17 cellular contexts compared by ENCODE assay signal in genomic region chr16:65061935-65062334, GRCh38. TPM values are rescaled to one million over a fixed set of nuclear protein-coding genes. Genes with fewer than 3 reads are reported as not detected.
DNase-seq lines count a peak whose midpoint lies in the region; ATAC-seq and TF ChIP-seq lines count a peak whose summit lies in the region.
"Had no signal": no experiment of that assay in that cellular context is flagged by ENCODE, and none has a peak within 500 bp of the region (broad histone marks: within the 10 kb centered on the region; RNA-seq: fewer than 3 reads in every experiment).

No MANE protein-coding gene starts in this region.

- H2AFZ ChIP-seq in GM23248, result no peak overlapping the region

- intact Hi-C loops in psoas muscle (cut with DNase I), result no loop called here

- no peaks in the 10 kb centered on the region for H3K9me3 ChIP-seq in GM23248 (ENCODE audit: low read depth)
- no peaks in the 10 kb centered on the region for H3K9me3 ChIP-seq in psoas muscle
- H3K9me3 ChIP-seq: Caco-2, Peyer's patch had no signal

- H3K4me1 ChIP-seq in GM23248 (ENCODE audit: insufficient read depth), result peaks cover 30% of the 10 kb centered on the region
- H3K4me1 ChIP-seq in psoas muscle, result no peaks in the 10 kb centered on the region
- H3K4me1 ChIP-seq: Caco-2, Peyer's patch had no signal

- no peaks in the 10 kb centered on the region for H3K27me3 ChIP-seq in GM23248 (replicated peaks; ENCODE audit: insufficient read depth)
- H3K27me3 ChIP-seq in layer of hippocampus (ENCODE audit: control insufficient read depth, insufficient read depth, low read length), result no peaks in the 10 kb centered on the region
- no peaks in the 10 kb centered on the region for H3K27me3 ChIP-seq in psoas muscle (ENCODE audit: insufficient read depth in 3 of 3, low read length in 2 of 3)
- H3K27me3 ChIP-seq: Peyer's patch had no signal

- H3K36me3 ChIP-seq in GM23248 (ENCODE audit: low read depth) (peaks cover 14% of the 10 kb centered on the region), psoas muscle (ENCODE audit: insufficient read depth in 1 of 2, low read depth in 1 of 2) (no peaks in the 10 kb centered on the region)
- H3K36me3 ChIP-seq: Peyer's patch had no signal

- in situ Hi-C loops in GM23248 (cut with MboI), result no loop called here
- in situ Hi-C loops in astrocyte of the spinal cord (cut with HindIII; ENCODE audit: low sequenced_read_pairs), result no loop called here

- H3K27ac ChIP-seq in GM23248 (no peak overlapping the region), layer of hippocampus (ENCODE audit: low read depth, low read length) (peak overlapping the region; percentile 35), psoas muscle (no peak overlapping the region)
- H3K27ac ChIP-seq: Peyer's patch had no signal

- no peak for TF ChIP-seq CTCF in astrocyte of the spinal cord (IDR thresholded peaks at IDR 0.05; ENCODE audit: low read depth, low read length)
- no peak for TF ChIP-seq CTCF in psoas muscle (IDR thresholded peaks at IDR 0.05)

- H3K4me2 ChIP-seq in GM23248 (ENCODE audit: unreplicated experiment), result no peak overlapping the region

- no peak overlapping the region for H3K9ac ChIP-seq in GM23248

- H3K4me3 ChIP-seq in GM23248 (no peak overlapping the region), astrocyte of the spinal cord (ENCODE audit: low read depth, low read length) (no peak overlapping the region), psoas muscle (no peak overlapping the region)
- H3K4me3 ChIP-seq: Peyer's patch had no signal

- WGBS in GM23248 (ENCODE audit: low coverage in 1 of 2, low lambda C conversion rate in 2 of 2, missing lambda C conversion rate in 2 of 2), 2 experiments, result 84% methylated on average over 4 of the region's 4 CpGs
- WGBS in psoas muscle, 3 donors, result 51 to 81% (median 58%) methylated on average over 4 of the region's 4 CpGs

- peaks cover 34% of the 10 kb centered on the region for H3F3A ChIP-seq in GM23248 (ENCODE audit: insufficient read depth)

- H4K20me1 ChIP-seq in GM23248 (ENCODE audit: insufficient read depth), result peaks cover 4% of the 10 kb centered on the region; the same call in 1 of the 2 replicates

- no peaks in the 10 kb centered on the region for H3K9me2 ChIP-seq in GM23248 (ENCODE audit: insufficient read depth)

- peaks cover 100% of the 10 kb centered on the region for H3K79me2 ChIP-seq in GM23248 (ENCODE audit: insufficient read depth)

- DNase-seq in GM23248 (peak; percentile 33), astrocyte of the spinal cord (ENCODE audit: low read depth, low spot score) (peak; percentile 38), psoas muscle (no peak), RPMI8226 (no peak), KG1 (lab: John Stamatoyannopoulos, UW) (no peak), cortex of kidney (lab: John Stamatoyannopoulos, UW) (no peak)
- DNase-seq: Caco-2, KBM-7, NCI-H1105, NCI-H187, NCI-H446 treated with DMSO at 0.1 percent for 48 hours, NCI-H774, Peyer's patch, SHP77 had no signal

- ATAC-seq in psoas muscle (peak; percentile 48 to 80 (median 69)), GM18502 (IDR thresholded peaks at IDR 0.05; ENCODE audit: poor library complexity, unreplicated experiment) (no peak)

RNA-seq across cellular contexts. Expression of gene CDH11, which starts 59.9 kb away (rescaled TPM):
- total RNA-seq in GM23248 (2014; rRNA removed; shearing (Covaris generic)), result 525 and 931 TPM in 2 replicates
- polyA plus RNA-seq in GM23248 (2016; fragmentation: Nextera tagmentation; extraction: Ambion mirVana) (263 and 264 TPM in 2 replicates), psoas muscle (under 1 TPM; 0.33 to 0.71 (median 0.62) TPM)
- 10 to 100 TPM in 2 of 4 donors, 1 to 10 TPM in 2; 3.2 to 16.8 (median 7.8) TPM for total RNA-seq in psoas muscle
- total RNA-seq: Caco-2 had no signal
- polyA plus RNA-seq: CD14-positive monocyte had no signal

Comparison
In these comparisons a context has a peak if more than half of its experiments do, and no peak if none do; other contexts are left out.
1. DNase-seq: peak in GM23248 (single experiment) and astrocyte of the spinal cord (single experiment); none in psoas muscle (0 of 2), RPMI8226 (single experiment), KG1 (single experiment) and cortex of kidney (single experiment).
2. RNA of gene CDH11, which starts 59.9 kb away (total RNA-seq): 525 to 931 TPM in GM23248; 3.2 to 16.8 TPM in psoas muscle; every median in the first group is over 10 times any median in the second.